Comparison of ENCODE assay signal across 8 cellular contexts in the genomic region with DNA sequence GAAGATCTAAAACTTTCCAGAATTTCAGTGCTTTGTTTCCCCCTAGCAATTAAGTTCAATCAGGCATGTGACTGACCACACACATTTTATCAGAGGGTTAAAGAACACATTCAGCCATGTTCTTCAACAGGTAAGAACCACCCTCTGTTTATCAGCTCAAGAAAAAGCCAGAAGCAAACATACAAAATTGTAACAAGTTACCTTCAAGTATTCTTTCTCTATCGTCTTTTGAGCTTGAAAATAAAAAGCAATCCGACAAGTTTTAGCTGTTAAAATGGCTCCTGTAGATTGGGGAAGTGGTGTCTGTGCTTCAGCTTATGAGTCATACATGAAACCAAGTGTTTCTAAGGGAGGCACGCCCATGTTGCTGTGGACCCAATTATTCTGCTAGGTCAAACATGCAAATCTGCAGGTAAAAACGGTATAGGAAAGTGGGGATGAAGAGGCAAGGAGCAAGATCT. TPM values are rescaled to one million over a fixed set of nuclear protein-coding genes. Genes with fewer than 3 reads are reported as not detected.
A peak's percentile ranks its signal among the peaks of the same experiment; 100 is the strongest.
DNase-seq lines count a peak whose midpoint lies in the region; TF ChIP-seq lines count a peak whose summit lies in the region.

A gene (minus strand): TSS at position 290 of the 461 bp plus-strand sequence. CDS start 37,262 bp downstream, outside the sequence.

- in situ Hi-C loops in mammary epithelial cell (cut with MboI; ENCODE audit: low sequenced_read_pairs in 2 of 2) = no loop called here

- H4K20me1 ChIP-seq in H9 (ENCODE audit: control insufficient read depth, insufficient read depth, insufficient read length) (no peaks in the 10 kb centered on the region), mammary epithelial cell (ENCODE audit: insufficient read depth, low read length) (no peaks in the 10 kb centered on the region)

- H3K4me2 ChIP-seq in H9 (ENCODE audit: insufficient read depth, insufficient read length, low read length) = no peak within 1 kb of the TSS
- H3K4me2 ChIP-seq in mammary epithelial cell (ENCODE audit: insufficient read depth, low read depth, low read length) = peak within 1 kb of the TSS; percentile 87

- no peak within 1 kb of the TSS for H4K8ac ChIP-seq in H9 (replicated peaks; ENCODE audit: insufficient read length, low read depth, low read length)

- no peak within 1 kb of the TSS for H3K4me3 Mint-ChIP-seq in H9

- H3K4me3 ChIP-seq in mammary epithelial cell (replicated peaks in 1 of 3; ENCODE audit: insufficient read depth in 1 of 3, low read depth in 2 of 3, low read length in 3 of 3) = peak within 1 kb of the TSS; percentile 58 to 73 (median 72)

- no peaks in the 10 kb centered on the region for H3K27me3 ChIP-seq in H9 (ENCODE audit: insufficient read depth, low read length)
- H3K27me3 ChIP-seq in mammary epithelial cell (ENCODE audit: insufficient read depth, low read length) = no peaks in the 10 kb centered on the region
- H3K27me3 ChIP-seq in layer of hippocampus (ENCODE audit: control insufficient read depth, insufficient read depth, low read length) = no peaks in the 10 kb centered on the region

- no peak within 1 kb of the TSS for H2AFZ ChIP-seq in H9 (ENCODE audit: low read length)
- peak within 1 kb of the TSS; percentile 43 for H2AFZ ChIP-seq in mammary epithelial cell (ENCODE audit: low read depth, low read length)

- peak within 1 kb of the TSS in 2 of 3 experiments; percentile 49 to 82; a peak in 5 of 7 replicates for H3K27ac Mint-ChIP-seq in H9

- no peaks in the 10 kb centered on the region for H3K36me3 ChIP-seq in mammary epithelial cell (ENCODE audit: insufficient read depth, low read length)

- H3K36me3 Mint-ChIP-seq in H9 (ENCODE audit: insufficient read depth in 1 of 3, low read depth in 3 of 3) = no peaks in the 10 kb centered on the region

- H3K14ac ChIP-seq in H9 (ENCODE audit: insufficient read depth, low read length) = no peak within 1 kb of the TSS

- H3K9ac ChIP-seq in H9 (ENCODE audit: extremely low read depth, insufficient read length, low read length) = no peak within 1 kb of the TSS
- peak within 1 kb of the TSS; percentile 99 for H3K9ac ChIP-seq in mammary epithelial cell (ENCODE audit: insufficient read depth, low read length)

- BruUV-seq in mammary epithelial cell (replicated peaks; lab: Mats Ljungman, UMichigan) = TSS peak; percentile 51

- H3K18ac ChIP-seq in H9 (ENCODE audit: insufficient read length, low read depth, low read length) = no peak within 1 kb of the TSS

- H3K23ac ChIP-seq in H9 (ENCODE audit: insufficient read length, low read depth, low read length) = no peak within 1 kb of the TSS

- H4K5ac ChIP-seq in H9 (ENCODE audit: insufficient read length, low read depth, low read length) = no peak within 1 kb of the TSS

- H2BK12ac ChIP-seq in H9 (ENCODE audit: insufficient read length, low read depth, low read length) = no peak within 1 kb of the TSS

- H3K79me2 ChIP-seq in H9 (ENCODE audit: insufficient read depth, low read length) (no peaks in the 10 kb centered on the region), mammary epithelial cell (ENCODE audit: insufficient read depth, low read length) (peaks cover 90% of the 10 kb centered on the region)

- CTCF ChIA-PET in mammary epithelial cell (lab: Charles Lee; ENCODE audit: low non-redundant PET) = no interaction called here

- no peaks in the 10 kb centered on the region for H3K79me1 ChIP-seq in H9 (ENCODE audit: insufficient read depth, low read depth, low read length, poor library complexity, severe bottlenecking)

- H3K56ac ChIP-seq in H9 (ENCODE audit: insufficient read length, low read depth, low read length) = no peak within 1 kb of the TSS

- peaks cover 57 to 61% of the 10 kb centered on the region in 2 experiments for H3K4me1 Mint-ChIP-seq in H9

- no peak for DNase-seq in H9
- peak; percentile 94 to 96 for DNase-seq in Kasumi-1 (lab: John Stamatoyannopoulos, UW)
- peak; percentile 47 for DNase-seq in T-helper 22 cell (ENCODE audit: low read depth)
- peak; percentile 90 for DNase-seq in mammary epithelial cell
- DNase-seq in stimulated activated CD8-positive, alpha-beta memory T cell treated with anti-CD3 and anti-CD28 coated beads, Interleukin-12 subunit alpha, Interleukin-12 subunit beta, amount 100 ng/mL, for 1 hour (ENCODE audit: low read depth) = peak; percentile 36
- no peak for DNase-seq in cerebellar cortex (ENCODE audit: low spot score)

- intact Hi-C loops in mammary epithelial cell (cut with micrococcal nuclease) = loop anchor here (1.0 to 5.0 kb wide), 3 partner anchors 25 to 97 kb away; no protein-coding TSS in a partner anchor

- no peak within 1 kb of the TSS for H2BK15ac ChIP-seq in H9 (ENCODE audit: low read depth, low read length)

- H3K27ac ChIP-seq in H9 (ENCODE audit: insufficient read length, low read depth, low read length) (no peak within 1 kb of the TSS), mammary epithelial cell (ENCODE audit: insufficient read depth, low read depth, low read length) (peak within 1 kb of the TSS; percentile 100), layer of hippocampus (ENCODE audit: low read depth, low read length) (peak within 1 kb of the TSS; percentile 67)

- peak; percentile 47 for TF ChIP-seq POLR2A in GM15510 (IDR thresholded peaks at IDR 0.05; ENCODE audit: borderline replicate concordance, extremely low read depth, insufficient read length)

- H2AK5ac ChIP-seq in H9 (ENCODE audit: insufficient read length, low read length) = no peak within 1 kb of the TSS

- no peak within 1 kb of the TSS for H2BK120ac ChIP-seq in H9 (ENCODE audit: low read depth, low read length, poor library complexity, severe bottlenecking)

- H3K27me3 Mint-ChIP-seq in H9 (ENCODE audit: low read depth) = no peaks in the 10 kb centered on the region

- H2BK5ac ChIP-seq in H9 (ENCODE audit: insufficient read length, low read length) = no peak within 1 kb of the TSS

- dilution Hi-C loops in mammary epithelial cell (cut with HindIII; ENCODE audit: low sequenced_read_pairs) = no loop called here

- peak within 1 kb of the TSS; percentile 90 for H2BK20ac ChIP-seq in H9 (ENCODE audit: low read depth, low read length, poor library complexity, severe bottlenecking)

- H3K9me3 Mint-ChIP-seq in H9 = no peaks in the 10 kb centered on the region

- no CpG with 5 or more reads among the region's 4 CpGs for WGBS in H9 (ENCODE audit: extremely low coverage, insufficient read length, low lambda C conversion rate)
- WGBS in mammary epithelial cell (ENCODE audit: low coverage, missing lambda C conversion rate) = 1% methylated on average over 4 of the region's 4 CpGs

- no peaks in the 10 kb centered on the region for H3K9me3 ChIP-seq in H9 (ENCODE audit: control insufficient read depth, low read depth, low read length)
- H3K9me3 ChIP-seq in mammary epithelial cell (replicated peaks; ENCODE audit: insufficient read depth, low read length) = no peaks in the 10 kb centered on the region

- H3K4me1 ChIP-seq in H9 (ENCODE audit: insufficient read depth, low read length) (peaks cover 2% of the 10 kb centered on the region; the same call in 1 of the 2 replicates), mammary epithelial cell (ENCODE audit: insufficient read depth, low read length) (peaks cover 12% of the 10 kb centered on the region)

- H4K91ac ChIP-seq in H9 (ENCODE audit: insufficient read length, low read depth, low read length) = no peak within 1 kb of the TSS

- no peaks in the 10 kb centered on the region for H3K23me2 ChIP-seq in H9 (ENCODE audit: insufficient read length, low read depth, low read length, poor library complexity, severe bottlenecking)

- H3T11ph ChIP-seq in H9 (ENCODE audit: low read length) = no peak within 1 kb of the TSS

- no peak within 1 kb of the TSS for H3K4ac ChIP-seq in H9 (ENCODE audit: low read depth, low read length)

- no peak for TF ChIP-seq CTCF in H9 (conservative IDR thresholded peaks at IDR 0.05)
- no peak for TF ChIP-seq CTCF in mammary epithelial cell (conservative IDR thresholded peaks at IDR 0.05 in 1 of 2, IDR thresholded peaks at IDR 0.05 in 1 of 2; ENCODE audit: extremely low read depth in 1 of 2, insufficient read depth in 1 of 2, low read depth in 1 of 2, low read length in 2 of 2)

RNA-seq across cellular contexts. Expression of the gene that starts here (rescaled TPM):
- total RNA-seq in H9 (2021) (14.8 and 15.5 TPM in 2 replicates), mammary epithelial cell (10 to 100 TPM; 48.0 to 66.3 TPM)
- polyA plus RNA-seq in mammary epithelial cell = 32.6 TPM
- 51.3 TPM for polyA minus RNA-seq in mammary epithelial cell

Comparison
In these comparisons a context has a peak if more than half of its experiments do, and no peak if none do; other contexts are left out.
1. DNase-seq: peak in Kasumi-1 (2 of 2), T-helper 22 cell (single experiment), mammary epithelial cell (single experiment) and stimulated activated CD8-positive, alpha-beta memory T cell treated with anti-CD3 and anti-CD28 coated beads, Interleukin-12 subunit alpha, Interleukin-12 subunit beta, amount 100 ng/mL, for 1 hour (single experiment); none in H9 (single experiment) and cerebellar cortex (single experiment).